ENCODE assay signal across 27 cellular contexts in genomic region chrX:23478561-23478960, GRCh38.
"Had no signal": no experiment of that assay in that cellular context is flagged by ENCODE, and none has a peak within 500 bp of the region (broad histone marks: within the 10 kb centered on the region; RNA-seq: fewer than 3 reads in every experiment).

No MANE protein-coding gene starts in this region.

- H3K36me3 ChIP-seq: adrenal gland, ascending aorta, gastroesophageal sphincter, pancreas, right atrium auricular region, stomach, thyroid gland, upper lobe of left lung, WERI-Rb-1 had no signal

- H3K4me1 ChIP-seq: adrenal gland, ascending aorta, gastroesophageal sphincter, pancreas, right atrium auricular region, stomach, thyroid gland, upper lobe of left lung had no signal

- H3K27me3 ChIP-seq: ascending aorta, gastroesophageal sphincter, hepatocyte, pancreas, right atrium auricular region, stomach, thyroid gland, upper lobe of left lung had no signal

- H3K27ac ChIP-seq: adrenal gland, ascending aorta, gastroesophageal sphincter, hepatocyte, pancreas, right atrium auricular region, stomach, thyroid gland, upper lobe of left lung, WERI-Rb-1 had no signal

- ATAC-seq: activated CD4-positive, CD25-positive, alpha-beta regulatory T cell treated with anti-CD3 and anti-CD28 coated beads, Interleukin-2, amount 50 U/mL, for 24 hours; effector memory CD8-positive, alpha-beta T cell; gastroesophageal sphincter; left colon; pancreas; stimulated activated naive B cell treated with anti-CD40 and anti-IgM and Interleukin-4, amounts not matched to agents 10 μg/mL and 1 μg/mL and 100 μg/mL, for 72 hours had no signal

- DNase-seq: activated CD4-positive, alpha-beta T cell treated with anti-CD3 and anti-CD28 coated beads for 48 hours; activated CD4-positive, alpha-beta T cell treated with anti-CD3 and anti-CD28 coated beads, Interleukin-2, amount 50 U/mL, for 48 hours; activated CD8-positive, alpha-beta memory T cell treated with anti-CD3 and anti-CD28 coated beads for 24 hours; activated effector memory CD4-positive, alpha-beta T cell treated with Interleukin-2 at 50 U/mL for 16 hours; activated naive CD4-positive, alpha-beta T cell treated with Interleukin-2 at 50 U/mL for 16 hours; adrenal gland; caudate nucleus; cortex of kidney; effector memory CD8-positive, alpha-beta T cell; erythroblast; left colon; naive B cell; nephron progenitor cell; pancreas; stimulated activated CD4-positive, alpha-beta T cell treated with anti-CD3 and anti-CD28 coated beads, Interleukin-15, amount 100 ng/mL, for 24 hours; stimulated activated CD4-positive, alpha-beta T cell treated with anti-CD3 and anti-CD28 coated beads, Interleukin-2, amount 100 ng/mL, for 24 hours; stimulated activated naive B cell treated with anti-CD40 and anti-IgM and Interleukin-4, amounts not matched to agents 10 μg/mL and 1 μg/mL and 100 μg/mL, for 72 hours; stomach; T1000; thyroid gland; upper lobe of left lung; WERI-Rb-1 had no signal

- H3K9me3 ChIP-seq: adrenal gland, gastroesophageal sphincter, pancreas, thyroid gland, upper lobe of left lung had no signal

- H3K4me3 ChIP-seq: adrenal gland, ascending aorta, gastroesophageal sphincter, hepatocyte, pancreas, right atrium auricular region, stomach, thyroid gland, upper lobe of left lung had no signal
